36 cellular contexts compared by ENCODE assay signal in genomic region chr18:4438938-4439337, GRCh38. TPM values are rescaled to one million over a fixed set of nuclear protein-coding genes. Genes with fewer than 3 reads are reported as not detected.
"Had no signal": no experiment of that assay in that cellular context is flagged by ENCODE, and none has a peak within 500 bp of the region (broad histone marks: within the 10 kb centered on the region; RNA-seq: fewer than 3 reads in every experiment).

No MANE protein-coding gene starts in this region.

- H3K9me3 Mint-ChIP-seq: activated CD4-positive, alpha-beta T cell treated with anti-CD3 and anti-CD28 coated beads, Interleukin-2, amount 10 ng/mL, durations not matched to agents 7 days and 5 days; activated naive CD4-positive, alpha-beta T cell treated with anti-CD3 and anti-CD28 coated beads for 36 hours; activated naive CD4-positive, alpha-beta T cell treated with anti-CD3 and anti-CD28 coated beads, Interleukin-2, amount 50 U/mL, for 72 hours; activated T-cell treated with anti-CD3 and anti-CD28 coated beads, Interleukin-2, amount 50 U/mL, for 4 hours; activated T-helper 1 cell treated with anti-CD3 and anti-CD28 coated beads, Interleukin-12 subunit alpha, Interleukin-12 subunit beta, Interleukin-2, Interleukin-4 antibody, amounts not matched to agents 30 ng/mL and 10 ng/mL and 1 ng/mL, durations not matched to agents 14 hours and 24 hours and 36 hours; activated T-helper 17 cell treated with anti-CD3 and anti-CD28 coated beads, Interleukin-2, amount 50 U/mL, for 72 hours had no signal

- H3K4me3 Mint-ChIP-seq: activated CD4-positive, alpha-beta T cell treated with anti-CD3 and anti-CD28 coated beads for 36 hours; activated CD4-positive, alpha-beta T cell treated with anti-CD3 and anti-CD28 coated beads, Interleukin-2, amount 10 ng/mL, durations not matched to agents 7 days and 5 days; activated CD8-positive, alpha-beta T cell treated with anti-CD3 and anti-CD28 coated beads for 36 hours; activated naive CD4-positive, alpha-beta T cell treated with anti-CD3 and anti-CD28 coated beads for 36 hours; activated naive CD8-positive, alpha-beta T cell treated with anti-CD3 and anti-CD28 coated beads for 36 hours; activated T-cell treated with anti-CD3 and anti-CD28 coated beads, Interleukin-2, amount 50 U/mL, for 4 hours; activated T-cell treated with anti-CD3 and anti-CD28 coated beads, Interleukin-2, amount 50 U/mL, for 72 hours; activated T-helper 1 cell treated with anti-CD3 and anti-CD28 coated beads, Interleukin-12 subunit alpha, Interleukin-12 subunit beta, Interleukin-2, Interleukin-4 antibody, amounts not matched to agents 30 ng/mL and 10 ng/mL and 1 ng/mL, durations not matched to agents 14 hours and 24 hours and 36 hours; activated T-helper 17 cell treated with anti-CD3 and anti-CD28 coated beads, Interleukin-2, amount 50 U/mL, for 72 hours; T-cell; T-helper 17 cell had no signal

- H3K27me3 ChIP-seq: adrenal gland, body of pancreas, brain microvascular endothelial cell, breast epithelium had no signal

- H3K9me3 ChIP-seq: adrenal gland, body of pancreas, breast epithelium had no signal

- H3K4me1 ChIP-seq: adrenal gland, breast epithelium had no signal

- H3K4me3 ChIP-seq: adrenal gland, body of pancreas, breast epithelium had no signal

- H3K4me1 Mint-ChIP-seq: activated CD4-positive, alpha-beta T cell treated with anti-CD3 and anti-CD28 coated beads for 36 hours; activated CD4-positive, alpha-beta T cell treated with anti-CD3 and anti-CD28 coated beads, Interleukin-2, amount 10 ng/mL, durations not matched to agents 7 days and 5 days; activated naive CD8-positive, alpha-beta T cell treated with anti-CD3 and anti-CD28 coated beads for 36 hours; activated T-helper 17 cell treated with anti-CD3 and anti-CD28 coated beads, Interleukin-2, amount 50 U/mL, for 72 hours; T-cell; T-helper 17 cell had no signal

- H3K27ac ChIP-seq: adrenal gland, body of pancreas, brain microvascular endothelial cell, breast epithelium, VCaP had no signal

- FAIRE-seq: astrocyte, TTC549 had no signal

- H3K36me3 Mint-ChIP-seq: activated naive CD4-positive, alpha-beta T cell treated with anti-CD3 and anti-CD28 coated beads, Interleukin-2, amount 50 U/mL, for 72 hours; activated naive CD8-positive, alpha-beta T cell treated with anti-CD3 and anti-CD28 coated beads for 36 hours; T-cell had no signal

- DNase-seq: activated CD4-positive, alpha-beta T cell treated with anti-CD3 and anti-CD28 coated beads for 1 hour; activated CD4-positive, alpha-beta T cell treated with anti-CD3 and anti-CD28 coated beads for 36 hours; activated CD4-positive, alpha-beta T cell treated with anti-CD3 and anti-CD28 coated beads for 48 hours; activated CD4-positive, alpha-beta T cell treated with anti-CD3 and anti-CD28 coated beads, Interleukin-2, amount 10 ng/mL, durations not matched to agents 7 days and 5 days; activated CD4-positive, alpha-beta T cell treated with anti-CD3 and anti-CD28 coated beads, Interleukin-2, amount 50 U/mL, for 48 hours; activated CD4-positive, CD25-positive, alpha-beta regulatory T cell; activated CD8-positive, alpha-beta memory T cell treated with anti-CD3 and anti-CD28 coated beads, Interleukin-2, amount 50 U/mL, for 4 hours; activated CD8-positive, alpha-beta T cell treated with anti-CD3 and anti-CD28 coated beads for 36 hours; activated effector memory CD4-positive, alpha-beta T cell treated with anti-CD3 and anti-CD28 coated beads, Interleukin-2, amount 50 U/mL, for 16 hours; activated gamma-delta T cell treated with Interleukin-2 at 50 U/mL for 16 hours; activated naive CD4-positive, alpha-beta T cell; activated naive CD4-positive, alpha-beta T cell treated with anti-CD3 and anti-CD28 coated beads for 36 hours; activated naive CD4-positive, alpha-beta T cell treated with anti-CD3 and anti-CD28 coated beads, Interleukin-2, amount 50 U/mL, for 16 hours; activated naive CD8-positive, alpha-beta T cell treated with anti-CD3 and anti-CD28 coated beads for 36 hours; activated T-cell treated with anti-CD3 and anti-CD28 coated beads for 4 hours; activated T-cell treated with anti-CD3 and anti-CD28 coated beads, Interleukin-2, amount 50 U/mL, for 1 hour; activated T-cell treated with anti-CD3 and anti-CD28 coated beads, Interleukin-2, amount 50 U/mL, for 4 hours; activated T-cell treated with anti-CD3 and anti-CD28 coated beads, Interleukin-2, amount 50 U/mL, for 72 hours; adrenal gland; amniotic stem cell; aorta; body of pancreas; brain microvascular endothelial cell; central memory CD4-positive, alpha-beta T cell; T-cell; T-helper 17 cell had no signal

- H3K27me3 Mint-ChIP-seq: activated CD4-positive, alpha-beta T cell treated with anti-CD3 and anti-CD28 coated beads for 36 hours; activated CD4-positive, alpha-beta T cell treated with anti-CD3 and anti-CD28 coated beads, Interleukin-2, amount 10 ng/mL, durations not matched to agents 7 days and 5 days; activated CD8-positive, alpha-beta T cell treated with anti-CD3 and anti-CD28 coated beads for 36 hours; activated naive CD8-positive, alpha-beta T cell treated with anti-CD3 and anti-CD28 coated beads for 36 hours; activated T-helper 17 cell treated with anti-CD3 and anti-CD28 coated beads, Interleukin-2, amount 50 U/mL, for 72 hours; T-cell; T-helper 17 cell had no signal

- H3K27ac Mint-ChIP-seq: activated CD4-positive, alpha-beta T cell treated with anti-CD3 and anti-CD28 coated beads for 36 hours; activated CD4-positive, alpha-beta T cell treated with anti-CD3 and anti-CD28 coated beads, Interleukin-2, amount 10 ng/mL, durations not matched to agents 7 days and 5 days; activated CD8-positive, alpha-beta T cell treated with anti-CD3 and anti-CD28 coated beads for 36 hours; activated naive CD4-positive, alpha-beta T cell treated with anti-CD3 and anti-CD28 coated beads for 36 hours; activated naive CD4-positive, alpha-beta T cell treated with anti-CD3 and anti-CD28 coated beads, Interleukin-2, amount 50 U/mL, for 72 hours; activated naive CD8-positive, alpha-beta T cell treated with anti-CD3 and anti-CD28 coated beads for 36 hours; activated T-cell treated with anti-CD3 and anti-CD28 coated beads, Interleukin-2, amount 50 U/mL, for 72 hours; activated T-helper 1 cell treated with anti-CD3 and anti-CD28 coated beads, Interleukin-12 subunit alpha, Interleukin-12 subunit beta, Interleukin-2, Interleukin-4 antibody, amounts not matched to agents 30 ng/mL and 10 ng/mL and 1 ng/mL, durations not matched to agents 14 hours and 24 hours and 36 hours; activated T-helper 17 cell treated with anti-CD3 and anti-CD28 coated beads, Interleukin-2, amount 50 U/mL, for 72 hours; T-cell; T-helper 17 cell had no signal

- H3K36me3 ChIP-seq: adrenal gland, brain microvascular endothelial cell, breast epithelium had no signal

- ATAC-seq: activated CD4-positive, alpha-beta T cell treated with anti-CD3 and anti-CD28 coated beads for 36 hours; activated CD4-positive, CD25-positive, alpha-beta regulatory T cell treated with anti-CD3 and anti-CD28 coated beads, Interleukin-2, amount 50 U/mL, for 24 hours; activated CD8-positive, alpha-beta T cell treated with anti-CD3 and anti-CD28 coated beads for 36 hours; activated naive CD4-positive, alpha-beta T cell treated with anti-CD3 and anti-CD28 coated beads, Interleukin-2, amount 50 U/mL, for 72 hours; activated T-cell treated with anti-CD3 and anti-CD28 coated beads, Interleukin-2, amount 50 U/mL, for 4 hours; activated T-cell treated with anti-CD3 and anti-CD28 coated beads, Interleukin-2, amount 50 U/mL, for 72 hours; activated T-helper 17 cell treated with anti-CD3 and anti-CD28 coated beads, Interleukin-2, amount 50 U/mL, for 72 hours; body of pancreas; T-cell; T-helper 17 cell had no signal

RNA-seq across cellular contexts. Expression of gene DLGAP1, which starts 16.2 kb away (rescaled TPM):
- total RNA-seq: activated CD8-positive, alpha-beta memory T cell treated with anti-CD3 and anti-CD28 coated beads for 36 hours; activated CD8-positive, alpha-beta T cell treated with anti-CD3 and anti-CD28 coated beads for 36 hours; activated naive CD4-positive, alpha-beta T cell treated with anti-CD3 and anti-CD28 coated beads for 36 hours; activated naive CD4-positive, alpha-beta T cell treated with anti-CD3 and anti-CD28 coated beads, Interleukin-2, amount 50 U/mL, for 72 hours; activated naive CD8-positive, alpha-beta T cell treated with anti-CD3 and anti-CD28 coated beads for 36 hours; T-helper 2 cell treated with Interferon-gamma antibody and Interleukin-4, amounts not matched to agents 100 ng/mL and 5 ng/mL, for 36 hours had no signal
